ENCODE assay signal across 8 cellular contexts in the genomic region with DNA sequence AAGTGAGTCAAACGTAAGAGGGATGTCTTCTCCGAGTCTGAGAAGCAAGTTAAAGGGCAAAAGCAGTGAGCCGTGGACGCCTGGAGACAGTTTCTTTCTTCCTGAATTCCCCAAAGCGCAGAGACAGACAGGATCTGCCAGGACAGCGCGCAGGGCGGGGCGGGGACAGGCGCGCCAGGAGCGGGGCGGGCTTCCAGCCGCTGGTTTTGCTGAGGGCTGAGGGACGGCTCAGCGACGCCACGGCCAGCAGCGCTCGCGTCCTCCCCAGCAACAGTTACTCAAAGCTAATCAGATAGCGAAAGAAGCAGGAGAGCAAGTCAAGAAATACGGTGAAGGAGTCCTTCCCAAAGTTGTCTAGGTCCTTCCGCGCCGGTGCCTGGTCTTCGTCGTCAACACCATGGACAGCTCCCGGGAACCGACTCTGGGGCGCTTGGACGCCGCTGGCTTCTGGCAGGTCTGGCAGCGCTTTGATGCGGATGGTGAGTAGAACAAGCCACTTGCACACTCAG. TPM values are rescaled to one million over a fixed set of nuclear protein-coding genes. Genes with fewer than 3 reads are reported as not detected.
A peak's percentile ranks its signal among the peaks of the same experiment; 100 is the strongest.
DNase-seq lines count a peak whose midpoint lies in the region; ATAC-seq and TF ChIP-seq lines count a peak whose summit lies in the region.

A gene with protein sequence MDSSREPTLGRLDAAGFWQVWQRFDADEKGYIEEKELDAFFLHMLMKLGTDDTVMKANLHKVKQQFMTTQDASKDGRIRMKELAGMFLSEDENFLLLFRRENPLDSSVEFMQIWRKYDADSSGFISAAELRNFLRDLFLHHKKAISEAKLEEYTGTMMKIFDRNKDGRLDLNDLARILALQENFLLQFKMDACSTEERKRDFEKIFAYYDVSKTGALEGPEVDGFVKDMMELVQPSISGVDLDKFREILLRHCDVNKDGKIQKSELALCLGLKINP (plus strand): TSS at position 209 of the 509 bp plus-strand sequence. CDS start 189 bp downstream, at position 398.

- H3K4me3 Mint-ChIP-seq in activated CD4-positive, alpha-beta T cell treated with anti-CD3 and anti-CD28 coated beads, Interleukin-2, amount 10 ng/mL, durations not matched to agents 24 days and 14 days, result no peak within 1 kb of the TSS

- 1% methylated on average over 32 to 33 of the region's 35 CpGs for WGBS in mesodermal cell (ENCODE audit: insufficient coverage in 2 of 2), 2 experiments
- 3 to 9% (median 5%) methylated on average over 30 to 35 of the region's 35 CpGs for WGBS in stomach, 5 donors

- no peaks in the 10 kb centered on the region for H3K36me3 Mint-ChIP-seq in activated CD4-positive, alpha-beta T cell treated with anti-CD3 and anti-CD28 coated beads, Interleukin-2, amount 10 ng/mL, durations not matched to agents 24 days and 14 days (ENCODE audit: low read depth)

- H3K4me1 ChIP-seq in mesodermal cell (ENCODE audit: control insufficient read depth, insufficient read depth, low read length, poor library complexity, severe bottlenecking), result peaks cover 3% of the 10 kb centered on the region
- H3K4me1 ChIP-seq in stomach, result peaks cover 0 to 7% (median 4%) of the 10 kb centered on the region in 4 donors

- no peak within 1 kb of the TSS for H3K27ac Mint-ChIP-seq in activated CD4-positive, alpha-beta T cell treated with anti-CD3 and anti-CD28 coated beads, Interleukin-2, amount 10 ng/mL, durations not matched to agents 24 days and 14 days

- DNase-seq in COLO668 (lab: John Stamatoyannopoulos, UW; ENCODE audit: unreplicated experiment), result peak; percentile 70
- DNase-seq in activated CD4-positive, alpha-beta T cell treated with anti-CD3 and anti-CD28 coated beads, Interleukin-2, amount 10 ng/mL, durations not matched to agents 24 days and 14 days, result peak; percentile 85
- peak; percentile 48 for DNase-seq in epidermal melanocyte (ENCODE audit: insufficient read length, low spot score)
- peak; percentile 57 for DNase-seq in stomach

- ATAC-seq in HG02678 (IDR thresholded peaks at IDR 0.05; ENCODE audit: unreplicated experiment) (no peak), GM21717 (IDR thresholded peaks at IDR 0.05; ENCODE audit: unreplicated experiment) (no peak)

- peaks cover 0 to 48% (median 10%) of the 10 kb centered on the region in 3 donors for H3K27me3 ChIP-seq in stomach

- no peak for TF ChIP-seq EP300 in Ishikawa (IDR thresholded peaks at IDR 0.05; ENCODE audit: borderline replicate concordance)
- TF ChIP-seq EP300 in stomach (IDR thresholded peaks at IDR 0.05), result no peak

- TF ChIP-seq CTCF in stomach (IDR thresholded peaks at IDR 0.05), result no peak

- H3K4me3 ChIP-seq in mesodermal cell (ENCODE audit: extremely low read depth, insufficient read depth, low read length, poor library complexity, severe bottlenecking) (peak within 1 kb of the TSS; percentile 19), stomach (peak within 1 kb of the TSS in 3 of 4 donors; percentile 3 to 21 (median 19))

- H3K36me3 ChIP-seq in mesodermal cell (ENCODE audit: control insufficient read depth, insufficient read depth, low read length) (no peaks in the 10 kb centered on the region), stomach (no peaks in the 10 kb centered on the region)

- TF ChIP-seq POLR2A in stomach (IDR thresholded peaks at IDR 0.05), result no peak

- peaks cover 41% of the 10 kb centered on the region for H3K27me3 Mint-ChIP-seq in activated CD4-positive, alpha-beta T cell treated with anti-CD3 and anti-CD28 coated beads, Interleukin-2, amount 10 ng/mL, durations not matched to agents 24 days and 14 days

- no peak within 1 kb of the TSS for H3K27ac ChIP-seq in mesodermal cell (ENCODE audit: low read depth, low read length, severe bottlenecking)
- peak within 1 kb of the TSS in 1 of 5 donors; percentile 31 for H3K27ac ChIP-seq in stomach

- peaks cover 5% of the 10 kb centered on the region for H3K9me3 Mint-ChIP-seq in activated CD4-positive, alpha-beta T cell treated with anti-CD3 and anti-CD28 coated beads, Interleukin-2, amount 10 ng/mL, durations not matched to agents 24 days and 14 days

- H3K9me3 ChIP-seq in mesodermal cell (ENCODE audit: control insufficient read depth, low read length) (no peaks in the 10 kb centered on the region), stomach (no peaks in the 10 kb centered on the region)

- H3K4me1 Mint-ChIP-seq in activated CD4-positive, alpha-beta T cell treated with anti-CD3 and anti-CD28 coated beads, Interleukin-2, amount 10 ng/mL, durations not matched to agents 24 days and 14 days, result no peaks in the 10 kb centered on the region

- intact Hi-C loops in activated CD4-positive, alpha-beta T cell treated with anti-CD3 and anti-CD28 coated beads, Interleukin-2, amount 10 ng/mL, durations not matched to agents 24 days and 14 days (cut with micrococcal nuclease), result no loop called here
- intact Hi-C loops in stomach (cut with DNase I; ENCODE audit: low total_unique reads), result no loop called here

- no peak for TF ChIP-seq RAD21 in Ishikawa (IDR thresholded peaks at IDR 0.05; ENCODE audit: low read depth)

TF ChIP-seq in Ishikawa, 13 proteins besides CTCF, POLR2A, EP300 and RAD21:
- no peak for TF ChIP-seq TAF1 (IDR thresholded peaks at IDR 0.05; ENCODE audit: low read depth)
- TF ChIP-seq, protein P1, sequence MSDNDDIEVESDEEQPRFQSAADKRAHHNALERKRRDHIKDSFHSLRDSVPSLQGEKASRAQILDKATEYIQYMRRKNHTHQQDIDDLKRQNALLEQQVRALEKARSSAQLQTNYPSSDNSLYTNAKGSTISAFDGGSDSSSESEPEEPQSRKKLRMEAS (IDR thresholded peaks at IDR 0.05), result 0 out of 2 replicates have a peak, but pooled peaks have one; percentile 15
- no peak for TF ChIP-seq TEAD4 (IDR thresholded peaks at IDR 0.05)
- TF ChIP-seq EGR1 (IDR thresholded peaks at IDR 0.05), result no peak
- TF ChIP-seq FOXM1 (IDR thresholded peaks at IDR 0.05; ENCODE audit: borderline replicate concordance, low read depth), result no peak
- no peak for TF ChIP-seq TCF12 (IDR thresholded peaks at IDR 0.05; ENCODE audit: low read depth)
- TF ChIP-seq, protein P2, sequence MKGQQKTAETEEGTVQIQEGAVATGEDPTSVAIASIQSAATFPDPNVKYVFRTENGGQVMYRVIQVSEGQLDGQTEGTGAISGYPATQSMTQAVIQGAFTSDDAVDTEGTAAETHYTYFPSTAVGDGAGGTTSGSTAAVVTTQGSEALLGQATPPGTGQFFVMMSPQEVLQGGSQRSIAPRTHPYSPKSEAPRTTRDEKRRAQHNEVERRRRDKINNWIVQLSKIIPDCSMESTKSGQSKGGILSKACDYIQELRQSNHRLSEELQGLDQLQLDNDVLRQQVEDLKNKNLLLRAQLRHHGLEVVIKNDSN (IDR thresholded peaks at IDR 0.05), result no peak
- TF ChIP-seq ZBTB7A (IDR thresholded peaks at IDR 0.05; ENCODE audit: low read depth), result no peak
- TF ChIP-seq, protein P3, sequence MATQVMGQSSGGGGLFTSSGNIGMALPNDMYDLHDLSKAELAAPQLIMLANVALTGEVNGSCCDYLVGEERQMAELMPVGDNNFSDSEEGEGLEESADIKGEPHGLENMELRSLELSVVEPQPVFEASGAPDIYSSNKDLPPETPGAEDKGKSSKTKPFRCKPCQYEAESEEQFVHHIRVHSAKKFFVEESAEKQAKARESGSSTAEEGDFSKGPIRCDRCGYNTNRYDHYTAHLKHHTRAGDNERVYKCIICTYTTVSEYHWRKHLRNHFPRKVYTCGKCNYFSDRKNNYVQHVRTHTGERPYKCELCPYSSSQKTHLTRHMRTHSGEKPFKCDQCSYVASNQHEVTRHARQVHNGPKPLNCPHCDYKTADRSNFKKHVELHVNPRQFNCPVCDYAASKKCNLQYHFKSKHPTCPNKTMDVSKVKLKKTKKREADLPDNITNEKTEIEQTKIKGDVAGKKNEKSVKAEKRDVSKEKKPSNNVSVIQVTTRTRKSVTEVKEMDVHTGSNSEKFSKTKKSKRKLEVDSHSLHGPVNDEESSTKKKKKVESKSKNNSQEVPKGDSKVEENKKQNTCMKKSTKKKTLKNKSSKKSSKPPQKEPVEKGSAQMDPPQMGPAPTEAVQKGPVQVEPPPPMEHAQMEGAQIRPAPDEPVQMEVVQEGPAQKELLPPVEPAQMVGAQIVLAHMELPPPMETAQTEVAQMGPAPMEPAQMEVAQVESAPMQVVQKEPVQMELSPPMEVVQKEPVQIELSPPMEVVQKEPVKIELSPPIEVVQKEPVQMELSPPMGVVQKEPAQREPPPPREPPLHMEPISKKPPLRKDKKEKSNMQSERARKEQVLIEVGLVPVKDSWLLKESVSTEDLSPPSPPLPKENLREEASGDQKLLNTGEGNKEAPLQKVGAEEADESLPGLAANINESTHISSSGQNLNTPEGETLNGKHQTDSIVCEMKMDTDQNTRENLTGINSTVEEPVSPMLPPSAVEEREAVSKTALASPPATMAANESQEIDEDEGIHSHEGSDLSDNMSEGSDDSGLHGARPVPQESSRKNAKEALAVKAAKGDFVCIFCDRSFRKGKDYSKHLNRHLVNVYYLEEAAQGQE (IDR thresholded peaks at IDR 0.05; ENCODE audit: low read depth), result peak; percentile 99
- TF ChIP-seq YY1 (IDR thresholded peaks at IDR 0.05; ENCODE audit: low read depth), result no peak
- TF ChIP-seq CREB1 (IDR thresholded peaks at IDR 0.05; ENCODE audit: low read depth), result no peak
- no peak for TF ChIP-seq CEBPB (IDR thresholded peaks at IDR 0.05)
- TF ChIP-seq NFIC (IDR thresholded peaks at IDR 0.05), result no peak
TF ChIP-seq in Ishikawa: peak in this region for 2.

RNA-seq across cellular contexts. Expression of the gene that starts here (rescaled TPM):
- not detected in 2 replicates for total RNA-seq in activated CD4-positive, alpha-beta T cell treated with anti-CD3 and anti-CD28 coated beads, Interleukin-2, amount 10 ng/mL, durations not matched to agents 24 days and 14 days
- polyA plus RNA-seq in mesodermal cell (2013, experiment 1 of 2), result 0.41 TPM
- 0.51 TPM for polyA plus RNA-seq in mesodermal cell (2013, experiment 2 of 2)
- 10 to 100 TPM in 1 of 5 donors, 1 to 10 TPM in 2, under 1 TPM in 1, not detected in 1; 0.89 to 11.9 (median 2.8) TPM for total RNA-seq in stomach
- 1 to 10 TPM; 2.5 to 7.5 (median 4.3) TPM for polyA plus RNA-seq in stomach

Comparison
In these comparisons a context has a peak if more than half of its experiments do, and no peak if none do; other contexts are left out.
1. Peak in DNase-seq in activated CD4-positive, alpha-beta T cell treated with anti-CD3 and anti-CD28 coated beads, Interleukin-2, amount 10 ng/mL, durations not matched to agents 24 days and 14 days; RNA of the gene not detected or under 1 TPM.